Comparison of ENCODE assay signal across 1 cellular context in genomic region chr4:15891312-15891711, GRCh38.
TF ChIP-seq lines count a peak whose summit lies in the region.

No MANE protein-coding gene starts in this region.

TF ChIP-seq in GM23338, 12 proteins besides CTCF, POLR2A, EP300 and RAD21 (continued from another document):
- TF ChIP-seq ETS1 (IDR thresholded peaks at IDR 0.05) (no peak), EZH2 (IDR thresholded peaks at IDR 0.05; ENCODE audit: low read depth, unreplicated experiment) (no peak)
